ENCODE assay signal across 3 cellular contexts in genomic region chrX:118183606-118184005, GRCh38.
TF ChIP-seq lines count a peak whose summit lies in the region.

No MANE protein-coding gene starts in this region.

TF ChIP-seq in IMR-90, 13 proteins besides CTCF, POLR2A, EP300 and RAD21:
- TF ChIP-seq SMC3 (IDR thresholded peaks at IDR 0.05; ENCODE audit: low read depth, low read length) (no peak), FOS (IDR thresholded peaks at IDR 0.05; ENCODE audit: low read depth, low read length) (no peak), CHD1 (IDR thresholded peaks at IDR 0.05; ENCODE audit: low read depth, low read length) (no peak), MXI1 (IDR thresholded peaks at IDR 0.05; ENCODE audit: borderline replicate concordance, low read depth, low read length) (no peak), MAFK (IDR thresholded peaks at IDR 0.05; ENCODE audit: low read depth, low read length) (no peak)

TF ChIP-seq in GM12878, 131 proteins besides CTCF, POLR2A, EP300 and RAD21:
- TF ChIP-seq POLR2AphosphoS2 (IDR thresholded peaks at IDR 0.05; ENCODE audit: low read depth, low read length) (no peak), TCF3 (IDR thresholded peaks at IDR 0.05; ENCODE audit: borderline replicate concordance, insufficient read depth, low read depth, low read length) (no peak), FOS (IDR thresholded peaks at IDR 0.05; ENCODE audit: borderline replicate concordance, extremely low read depth, insufficient read length) (no peak), POU2F2 (IDR thresholded peaks at IDR 0.05; ENCODE audit: borderline replicate concordance, low read depth, low read length) (no peak), MLLT1 (IDR thresholded peaks at IDR 0.05) (no peak), ATF7 (IDR thresholded peaks at IDR 0.05; ENCODE audit: low read depth) (no peak), ESRRA (IDR thresholded peaks at IDR 0.05; ENCODE audit: low read length) (no peak), STAT1 (conservative IDR thresholded peaks at IDR 0.05) (no peak), PRDM15 (CRISPR knock-in tag; IDR thresholded peaks at IDR 0.05) (no peak), RBBP5 (conservative IDR thresholded peaks at IDR 0.05) (no peak), CREM (IDR thresholded peaks at IDR 0.05; ENCODE audit: low read depth) (no peak), BCL11A (IDR thresholded peaks at IDR 0.05; ENCODE audit: low read depth, low read length) (no peak), WRNIP1 (IDR thresholded peaks at IDR 0.05; ENCODE audit: borderline replicate concordance, low read depth, low read length) (no peak), NFYA (IDR thresholded peaks at IDR 0.05; ENCODE audit: borderline replicate concordance, low read depth, low read length) (no peak), NR2C1 (IDR thresholded peaks at IDR 0.05) (no peak), TAF1 (IDR thresholded peaks at IDR 0.05; ENCODE audit: borderline replicate concordance, low read depth, low read length) (no peak), NR2C2 (IDR thresholded peaks at IDR 0.05; ENCODE audit: borderline replicate concordance, control insufficient read depth, insufficient read length, low read depth) (no peak), FOXM1 (IDR thresholded peaks at IDR 0.05; ENCODE audit: low read depth, low read length) (no peak), SIN3A (IDR thresholded peaks at IDR 0.05; ENCODE audit: low read depth, low read length) (no peak), KDM1A (IDR thresholded peaks at IDR 0.05; ENCODE audit: borderline replicate concordance) (no peak)

TF ChIP-seq in HepG2, 621 proteins besides CTCF, POLR2A, EP300 and RAD21:
- peak; percentile 32 for TF ChIP-seq STAG1 (CRISPR knock-in tag; IDR thresholded peaks at IDR 0.05)
- no peak for TF ChIP-seq ZNF615 (CRISPR knock-in tag; IDR thresholded peaks at IDR 0.05; ENCODE audit: borderline replicate concordance)
